8 cellular contexts compared by ENCODE assay signal in the genomic region with DNA sequence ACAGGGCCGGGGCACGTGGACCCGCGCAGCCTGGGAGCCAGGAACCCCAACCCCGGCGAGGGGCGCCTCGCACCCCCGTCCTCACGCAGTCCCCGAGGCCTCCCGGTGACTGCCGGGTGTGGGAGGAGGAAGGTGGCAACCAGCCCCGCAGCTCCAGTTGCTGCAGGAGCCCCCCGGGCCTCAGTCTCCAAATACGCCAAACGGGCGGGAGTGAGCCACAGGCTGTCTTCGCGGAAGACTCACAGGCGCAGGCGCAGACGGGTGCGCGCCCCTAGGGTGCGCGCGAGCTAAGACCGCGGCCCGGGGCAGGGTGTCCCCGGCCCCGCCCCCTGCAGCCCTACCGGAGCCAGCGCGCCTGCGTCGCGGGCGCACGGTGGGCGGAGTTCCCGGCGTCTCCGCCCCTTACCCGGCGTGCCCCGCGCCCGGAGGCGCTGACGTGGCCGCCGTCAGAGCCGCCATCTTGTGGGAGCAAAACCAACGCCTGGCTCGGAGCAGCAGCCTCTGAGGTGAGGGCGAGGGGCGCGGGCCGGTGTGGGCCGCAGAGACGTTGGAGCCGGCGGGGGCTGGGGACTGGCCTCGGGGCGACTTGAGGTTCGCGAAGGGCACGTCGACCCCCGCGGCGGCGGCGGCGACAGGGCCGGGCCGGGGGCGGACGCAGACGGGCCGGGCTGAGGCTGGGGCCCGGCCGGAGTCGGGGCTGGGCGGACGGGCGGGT. TPM values are rescaled to one million over a fixed set of nuclear protein-coding genes. Genes with fewer than 3 reads are reported as not detected.
DNase-seq lines count a peak whose midpoint lies in the region; ATAC-seq and TF ChIP-seq lines count a peak whose summit lies in the region.

A gene (plus strand): TSS at position 449 of the 715 bp plus-strand sequence. CDS start 14,407 bp downstream, outside the sequence.

- no peak for TF ChIP-seq RAD21 in SK-N-SH (IDR thresholded peaks at IDR 0.05; ENCODE audit: low read length)

- 0% methylated on average over 27 of the region's 89 CpGs for WGBS in SK-N-SH (ENCODE audit: low lambda C conversion rate)

- H3K36me3 ChIP-seq in SK-N-SH (replicated peaks in 1 of 2; ENCODE audit: control insufficient read depth in 1 of 2, insufficient read depth in 2 of 2, low read length in 1 of 2), result peaks cover 2 to 5% of the 10 kb centered on the region in 2 experiments

- no peak for TF ChIP-seq CTCF in SK-N-SH (IDR thresholded peaks at IDR 0.05)
- TF ChIP-seq CTCF in omental fat pad (IDR thresholded peaks at IDR 0.05), result no peak

- peak within 1 kb of the TSS; percentile 80 to 84 for H3K27ac ChIP-seq in SK-N-SH (ENCODE audit: low read depth in 2 of 2, low read length in 1 of 2)
- peak within 1 kb of the TSS; percentile 79 for H3K27ac ChIP-seq in temporal lobe (ENCODE audit: low read depth, low read length)

- peak within 1 kb of the TSS; percentile 98 for H3K9ac ChIP-seq in SK-N-SH

- peak within 1 kb of the TSS; percentile 100 for H3K4me2 ChIP-seq in SK-N-SH

- H3K9me2 ChIP-seq in SK-N-SH, result no peaks in the 10 kb centered on the region

- CTCF ChIA-PET in SK-N-SH (lab: Yijun Ruan, JAX), result interaction anchor here (0.6 to 1.7 kb wide), 2 partner anchors 16 to 78 kb away, joined by 3 to 4 read pairs; no protein-coding TSS in a partner anchor

- TF ChIP-seq EP300 in SK-N-SH (IDR thresholded peaks at IDR 0.05; ENCODE audit: borderline replicate concordance in 1 of 2, low read depth in 1 of 2, low read length in 1 of 2), result no peak

- H3K4me3 ChIP-seq in GM08714 (ENCODE audit: low read length), result peak within 1 kb of the TSS; percentile 80
- peak within 1 kb of the TSS; percentile 98 to 99 for H3K4me3 ChIP-seq in SK-N-SH (ENCODE audit: low read depth in 2 of 2, low read length in 1 of 2)

- POLR2A ChIA-PET in SK-N-SH (lab: Yijun Ruan, JAX), result interaction anchor here (0.6 to 1.0 kb wide), 4 partner anchors 16 to 24 kb away, joined by 3 to 4 read pairs (median 4); no protein-coding TSS in a partner anchor

- peaks cover 80% of the 10 kb centered on the region for H3K79me2 ChIP-seq in SK-N-SH (ENCODE audit: insufficient read depth)

- peak; percentile 75 for ATAC-seq in HG02588 (IDR thresholded peaks at IDR 0.05; ENCODE audit: unreplicated experiment)
- ATAC-seq in omental fat pad (ENCODE audit: low FRiP score), result peak; percentile 91

- H2AFZ ChIP-seq in SK-N-SH (ENCODE audit: low read depth), result peak within 1 kb of the TSS; percentile 85

- no peaks in the 10 kb centered on the region for H3K9me3 ChIP-seq in SK-N-SH

- DNase-seq in NCI-H1092 (lab: John Stamatoyannopoulos, UW), result peak; percentile 93
- peak; percentile 100 for DNase-seq in SK-N-SH
- peak; percentile 89 for DNase-seq in activated naive CD4-positive, alpha-beta T cell treated with anti-CD3 and anti-CD28 coated beads, Interleukin-2, amount 50 U/mL, for 16 hours
- peak; percentile 93 for DNase-seq in globus pallidus (ENCODE audit: low spot score)
- peak; percentile 58 for DNase-seq in omental fat pad (ENCODE audit: low spot score)

- H4K20me1 ChIP-seq in SK-N-SH (ENCODE audit: insufficient read depth), result peaks cover 44% of the 10 kb centered on the region

- H3K4me1 ChIP-seq in SK-N-SH (ENCODE audit: control insufficient read depth in 1 of 2, insufficient read depth in 2 of 2, low read depth in 1 of 2, low read length in 1 of 2), result peaks cover 30 to 31% of the 10 kb centered on the region in 2 experiments

- H3K27me3 ChIP-seq in SK-N-SH (ENCODE audit: insufficient read depth), result no peaks in the 10 kb centered on the region

- H3F3A ChIP-seq in SK-N-SH (replicated peaks; ENCODE audit: insufficient read depth), result peaks cover 17% of the 10 kb centered on the region

TF ChIP-seq in SK-N-SH, 30 proteins besides CTCF, POLR2A, EP300 and RAD21 (continues in another document):
- TF ChIP-seq MXI1 (IDR thresholded peaks at IDR 0.05; ENCODE audit: low read depth, low read length) (peak; percentile 77; the same call in 1 of the 2 replicates), ELF1 (IDR thresholded peaks at IDR 0.05) (no peak), NFIC (IDR thresholded peaks at IDR 0.05; ENCODE audit: borderline replicate concordance) (no peak), RCOR1 (IDR thresholded peaks at IDR 0.05; ENCODE audit: low read length) (no peak), TEAD4 (IDR thresholded peaks at IDR 0.05; ENCODE audit: borderline replicate concordance, insufficient read depth) (0 out of 2 replicates have a peak, but pooled peaks have one; percentile 21), JUND (IDR thresholded peaks at IDR 0.05) (no peak), GATA2 (CRISPR knock-in tag; IDR thresholded peaks at IDR 0.05) (no peak), YY1 (IDR thresholded peaks at IDR 0.05; ENCODE audit: low read depth) (peak; percentile 92), NRF1 (IDR thresholded peaks at IDR 0.05; ENCODE audit: low read depth, low read length) (peak; percentile 92), TCF12 (IDR thresholded peaks at IDR 0.05) (no peak), MEF2A (IDR thresholded peaks at IDR 0.05; ENCODE audit: borderline replicate concordance, low read depth) (no peak), SIN3A (IDR thresholded peaks at IDR 0.05; ENCODE audit: borderline replicate concordance, low read depth, low read length) (no peak), POLR2AphosphoS5 (IDR thresholded peaks at IDR 0.05; ENCODE audit: low read depth, low read length) (peak; percentile 91), FOXM1 (IDR thresholded peaks at IDR 0.05; ENCODE audit: low read depth) (no peak), SMC3 (IDR thresholded peaks at IDR 0.05; ENCODE audit: low read depth, low read length) (no peak), FOSL2 (IDR thresholded peaks at IDR 0.05; ENCODE audit: borderline replicate concordance, low read depth) (no peak), GABPA (IDR thresholded peaks at IDR 0.05; ENCODE audit: low read depth) (no peak), EZH2phosphoT487 (IDR thresholded peaks at IDR 0.05; ENCODE audit: borderline replicate concordance, low read depth) (no peak), RFX5 (IDR thresholded peaks at IDR 0.05; ENCODE audit: low read length) (no peak), TAF1 (IDR thresholded peaks at IDR 0.05; ENCODE audit: borderline replicate concordance, low read depth, low read length) (peak; percentile 95), CHD2 (IDR thresholded peaks at IDR 0.05; ENCODE audit: low read length, partially characterized antibody) (no peak)
- TF ChIP-seq, protein P1, sequence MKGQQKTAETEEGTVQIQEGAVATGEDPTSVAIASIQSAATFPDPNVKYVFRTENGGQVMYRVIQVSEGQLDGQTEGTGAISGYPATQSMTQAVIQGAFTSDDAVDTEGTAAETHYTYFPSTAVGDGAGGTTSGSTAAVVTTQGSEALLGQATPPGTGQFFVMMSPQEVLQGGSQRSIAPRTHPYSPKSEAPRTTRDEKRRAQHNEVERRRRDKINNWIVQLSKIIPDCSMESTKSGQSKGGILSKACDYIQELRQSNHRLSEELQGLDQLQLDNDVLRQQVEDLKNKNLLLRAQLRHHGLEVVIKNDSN (IDR thresholded peaks at IDR 0.05; ENCODE audit: borderline replicate concordance, low read depth), result no peak
- TF ChIP-seq, protein P2, sequence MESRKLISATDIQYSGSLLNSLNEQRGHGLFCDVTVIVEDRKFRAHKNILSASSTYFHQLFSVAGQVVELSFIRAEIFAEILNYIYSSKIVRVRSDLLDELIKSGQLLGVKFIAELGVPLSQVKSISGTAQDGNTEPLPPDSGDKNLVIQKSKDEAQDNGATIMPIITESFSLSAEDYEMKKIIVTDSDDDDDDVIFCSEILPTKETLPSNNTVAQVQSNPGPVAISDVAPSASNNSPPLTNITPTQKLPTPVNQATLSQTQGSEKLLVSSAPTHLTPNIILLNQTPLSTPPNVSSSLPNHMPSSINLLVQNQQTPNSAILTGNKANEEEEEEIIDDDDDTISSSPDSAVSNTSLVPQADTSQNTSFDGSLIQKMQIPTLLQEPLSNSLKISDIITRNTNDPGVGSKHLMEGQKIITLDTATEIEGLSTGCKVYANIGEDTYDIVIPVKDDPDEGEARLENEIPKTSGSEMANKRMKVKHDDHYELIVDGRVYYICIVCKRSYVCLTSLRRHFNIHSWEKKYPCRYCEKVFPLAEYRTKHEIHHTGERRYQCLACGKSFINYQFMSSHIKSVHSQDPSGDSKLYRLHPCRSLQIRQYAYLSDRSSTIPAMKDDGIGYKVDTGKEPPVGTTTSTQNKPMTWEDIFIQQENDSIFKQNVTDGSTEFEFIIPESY (IDR thresholded peaks at IDR 0.05; ENCODE audit: borderline replicate concordance, low read depth), result no peak
- TF ChIP-seq, protein P3, sequence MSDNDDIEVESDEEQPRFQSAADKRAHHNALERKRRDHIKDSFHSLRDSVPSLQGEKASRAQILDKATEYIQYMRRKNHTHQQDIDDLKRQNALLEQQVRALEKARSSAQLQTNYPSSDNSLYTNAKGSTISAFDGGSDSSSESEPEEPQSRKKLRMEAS (IDR thresholded peaks at IDR 0.05; ENCODE audit: low read depth), result peak; percentile 75
- TF ChIP-seq, protein P4, sequence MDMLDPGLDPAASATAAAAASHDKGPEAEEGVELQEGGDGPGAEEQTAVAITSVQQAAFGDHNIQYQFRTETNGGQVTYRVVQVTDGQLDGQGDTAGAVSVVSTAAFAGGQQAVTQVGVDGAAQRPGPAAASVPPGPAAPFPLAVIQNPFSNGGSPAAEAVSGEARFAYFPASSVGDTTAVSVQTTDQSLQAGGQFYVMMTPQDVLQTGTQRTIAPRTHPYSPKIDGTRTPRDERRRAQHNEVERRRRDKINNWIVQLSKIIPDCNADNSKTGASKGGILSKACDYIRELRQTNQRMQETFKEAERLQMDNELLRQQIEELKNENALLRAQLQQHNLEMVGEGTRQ (IDR thresholded peaks at IDR 0.05; ENCODE audit: borderline replicate concordance, low read depth, low read length), result no peak
- TF ChIP-seq, protein P5, sequence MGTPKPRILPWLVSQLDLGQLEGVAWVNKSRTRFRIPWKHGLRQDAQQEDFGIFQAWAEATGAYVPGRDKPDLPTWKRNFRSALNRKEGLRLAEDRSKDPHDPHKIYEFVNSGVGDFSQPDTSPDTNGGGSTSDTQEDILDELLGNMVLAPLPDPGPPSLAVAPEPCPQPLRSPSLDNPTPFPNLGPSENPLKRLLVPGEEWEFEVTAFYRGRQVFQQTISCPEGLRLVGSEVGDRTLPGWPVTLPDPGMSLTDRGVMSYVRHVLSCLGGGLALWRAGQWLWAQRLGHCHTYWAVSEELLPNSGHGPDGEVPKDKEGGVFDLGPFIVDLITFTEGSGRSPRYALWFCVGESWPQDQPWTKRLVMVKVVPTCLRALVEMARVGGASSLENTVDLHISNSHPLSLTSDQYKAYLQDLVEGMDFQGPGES (IDR thresholded peaks at IDR 0.05; ENCODE audit: low read depth, low read length), result no peak

RNA-seq across cellular contexts. Expression of the gene that starts here (rescaled TPM):
- polyA plus RNA-seq in SK-N-SH (2012; rRNA removed), result 659 and 713 TPM in 2 replicates
- polyA plus RNA-seq in SK-N-SH (2012; cell fraction: cytosol; rRNA removed), result 317 and 453 TPM in 2 replicates
- polyA plus RNA-seq in SK-N-SH (2012; cell fraction: nucleus; rRNA removed), result 442 and 463 TPM in 2 replicates
- 100 to 1,000 TPM; 273 to 440 (median 369) TPM for total RNA-seq in omental fat pad
- total RNA-seq in temporal lobe, result 86.1 TPM

Comparison
In these comparisons a context has a peak if more than half of its experiments do, and no peak if none do; other contexts are left out.
1. Peak in every context shown above with its lines: DNase-seq, ATAC-seq, H3K4me3 ChIP-seq and H3K27ac ChIP-seq.